Comparison of ENCODE assay signal across 9 cellular contexts in genomic region chr6:3053231-3053508, GRCh38. TPM values are rescaled to one million over a fixed set of nuclear protein-coding genes. Genes with fewer than 3 reads are reported as not detected.
A peak's percentile ranks its signal among the peaks of the same experiment; 100 is the strongest.
DNase-seq lines count a peak whose midpoint lies in the region; ATAC-seq, FAIRE-seq and TF ChIP-seq lines count a peak whose summit lies in the region.
"Had no signal": no experiment of that assay in that cellular context is flagged by ENCODE, and none has a peak within 500 bp of the region (broad histone marks: within the 10 kb centered on the region; RNA-seq: fewer than 3 reads in every experiment).

No MANE protein-coding gene starts in this region.

- no peak for DNase-seq in activated CD4-positive, alpha-beta T cell treated with anti-CD3 and anti-CD28 coated beads for 36 hours
- no peak for DNase-seq in activated CD4-positive, alpha-beta T cell treated with anti-CD3 and anti-CD28 coated beads, Interleukin-2, amount 50 U/mL, for 1 hour
- no peak for DNase-seq in keratinocyte (ENCODE audit: low read depth, low spot score)
- no peak for DNase-seq in stimulated activated naive CD8-positive, alpha-beta T cell treated with anti-CD3 and anti-CD28 coated beads, Interleukin-15, amount 100 ng/mL, for 72 hours
- DNase-seq in aorta: no peak
- DNase-seq in NCI-H187 (lab: John Stamatoyannopoulos, UW): no peak
- DNase-seq in NK-92 treated with Interleukin-12 subunit alpha and Interleukin-12 subunit beta, amount 100 ng/mL, for 24 hours (lab: John Stamatoyannopoulos, UW): no peak

- H3K27me3 ChIP-seq in keratinocyte (ENCODE audit: control insufficient read depth, extremely low read depth, insufficient read depth, low read length) (no peaks in the 10 kb centered on the region), aorta (ENCODE audit: control insufficient read depth in 1 of 2, insufficient read depth in 2 of 2, low read length in 1 of 2) (no peaks in the 10 kb centered on the region)

- FAIRE-seq in keratinocyte (lab: Jason Lieb, UNC): no peak

- H3K9me3 ChIP-seq in keratinocyte (ENCODE audit: control insufficient read depth, low read depth, low read length) (no peaks in the 10 kb centered on the region), aorta (ENCODE audit: control insufficient read depth, low read length) (no peaks in the 10 kb centered on the region)

- H2AFZ ChIP-seq in keratinocyte (ENCODE audit: control insufficient read depth, low read length): peak overlapping the region; percentile 51

- H3K27ac Mint-ChIP-seq in activated CD4-positive, alpha-beta T cell treated with anti-CD3 and anti-CD28 coated beads for 36 hours: no peak overlapping the region
- no peak overlapping the region for H3K27ac Mint-ChIP-seq in activated naive CD8-positive, alpha-beta T cell
- H3K27ac Mint-ChIP-seq in stimulated activated naive CD8-positive, alpha-beta T cell treated with anti-CD3 and anti-CD28 coated beads, Interleukin-15, amount 100 ng/mL, for 72 hours: no peak overlapping the region

- no peak for TF ChIP-seq CTCF in keratinocyte (optimal IDR thresholded peaks at IDR 0.05 in 1 of 3, IDR thresholded peaks at IDR 0.05 in 1 of 3, conservative IDR thresholded peaks at IDR 0.05 in 1 of 3; ENCODE audit: extremely low read depth in 1 of 3, insufficient read depth in 2 of 3, low read length in 3 of 3)

- CTCF ChIA-PET in activated CD4-positive, alpha-beta T cell treated with anti-CD3 and anti-CD28 coated beads for 36 hours (lab: Charles Lee): interaction anchor here (0.8 to 2.5 kb wide), 9 partner anchors 14 to 303 kb away, joined by 3 to 12 read pairs (median 5); partner anchors contain the start of genes MYLK4, NQO2 and RIPK1

- no peaks in the 10 kb centered on the region for H3K36me3 Mint-ChIP-seq in activated CD4-positive, alpha-beta T cell treated with anti-CD3 and anti-CD28 coated beads for 36 hours (ENCODE audit: low read depth)
- H3K36me3 Mint-ChIP-seq in activated naive CD8-positive, alpha-beta T cell: no peaks in the 10 kb centered on the region

- no peak for ATAC-seq in activated CD4-positive, alpha-beta T cell treated with anti-CD3 and anti-CD28 coated beads for 36 hours
- no peak for ATAC-seq in stimulated activated naive CD8-positive, alpha-beta T cell treated with anti-CD3 and anti-CD28 coated beads, Interleukin-15, amount 100 ng/mL, for 72 hours
- no peak for ATAC-seq in aorta (ENCODE audit: low FRiP score)

- no peaks in the 10 kb centered on the region for H3K9me3 Mint-ChIP-seq in activated CD4-positive, alpha-beta T cell treated with anti-CD3 and anti-CD28 coated beads for 36 hours (ENCODE audit: low read depth)
- H3K9me3 Mint-ChIP-seq in activated naive CD8-positive, alpha-beta T cell (ENCODE audit: low read depth): no peaks in the 10 kb centered on the region
- H3K9me3 Mint-ChIP-seq in stimulated activated naive CD8-positive, alpha-beta T cell treated with anti-CD3 and anti-CD28 coated beads, Interleukin-15, amount 100 ng/mL, for 72 hours: no peaks in the 10 kb centered on the region

- H3K27me3 Mint-ChIP-seq in activated CD4-positive, alpha-beta T cell treated with anti-CD3 and anti-CD28 coated beads for 36 hours: no peaks in the 10 kb centered on the region
- no peaks in the 10 kb centered on the region for H3K27me3 Mint-ChIP-seq in activated naive CD8-positive, alpha-beta T cell
- H3K27me3 Mint-ChIP-seq in stimulated activated naive CD8-positive, alpha-beta T cell treated with anti-CD3 and anti-CD28 coated beads, Interleukin-15, amount 100 ng/mL, for 72 hours: no peaks in the 10 kb centered on the region

- no peaks in the 10 kb centered on the region for H4K20me1 ChIP-seq in keratinocyte (ENCODE audit: control insufficient read depth, extremely low read depth, insufficient read depth, low read length)

- H3K27ac ChIP-seq in keratinocyte (ENCODE audit: control insufficient read depth, insufficient read depth, low read length): no peak overlapping the region
- no peak overlapping the region for H3K27ac ChIP-seq in aorta (ENCODE audit: low read depth in 1 of 2, low read length in 2 of 2)
- H3K27ac ChIP-seq: C4-2B had no signal

- peak overlapping the region; percentile 51 for H3K4me2 ChIP-seq in keratinocyte (ENCODE audit: control insufficient read depth, extremely low read depth, insufficient read depth, low read depth, low read length)

- peak overlapping the region in 1 of 3 experiments; percentile 13 for H3K4me3 ChIP-seq in keratinocyte (ENCODE audit: control insufficient read depth in 2 of 3, extremely low read depth in 1 of 3, insufficient read depth in 2 of 3, low read depth in 1 of 3, low read length in 3 of 3)
- H3K4me3 ChIP-seq in aorta (ENCODE audit: low read length in 2 of 2): no peak overlapping the region

- dilution Hi-C loops in keratinocyte (cut with MboI; ENCODE audit: extremely low pct_ligation_motif_present, low sequenced_read_pairs): no loop called here

- H3K9ac ChIP-seq in keratinocyte (ENCODE audit: control insufficient read depth, extremely low read depth, insufficient read depth, low read length): peak overlapping the region; percentile 54

- H3K4me1 Mint-ChIP-seq in activated CD4-positive, alpha-beta T cell treated with anti-CD3 and anti-CD28 coated beads for 36 hours: peaks cover 15% of the 10 kb centered on the region
- peaks cover 20% of the 10 kb centered on the region for H3K4me1 Mint-ChIP-seq in activated naive CD8-positive, alpha-beta T cell (ENCODE audit: low read depth)
- peaks cover 36% of the 10 kb centered on the region for H3K4me1 Mint-ChIP-seq in stimulated activated naive CD8-positive, alpha-beta T cell treated with anti-CD3 and anti-CD28 coated beads, Interleukin-15, amount 100 ng/mL, for 72 hours

- H3K9me1 ChIP-seq in keratinocyte (ENCODE audit: control insufficient read depth, extremely low read depth, insufficient read depth, low read length): no peaks in the 10 kb centered on the region

- H3K79me2 ChIP-seq in keratinocyte (ENCODE audit: control insufficient read depth, insufficient read depth, low read length): no peaks in the 10 kb centered on the region

- WGBS in aorta, 2 donors: 80 to 84% methylated on average over 11 of the region's 11 CpGs

- H3K4me1 ChIP-seq in keratinocyte (ENCODE audit: control insufficient read depth, extremely low read depth, insufficient read depth, low read length) (peaks cover 4% of the 10 kb centered on the region), aorta (ENCODE audit: control insufficient read depth in 1 of 2, insufficient read depth in 2 of 2, low read length in 2 of 2) (no peaks in the 10 kb centered on the region)

- H3K36me3 ChIP-seq in keratinocyte (ENCODE audit: control insufficient read depth in 2 of 2, extremely low read depth in 1 of 2, insufficient read depth in 2 of 2, low read length in 2 of 2): no peaks in the 10 kb centered on the region
- no peaks in the 10 kb centered on the region for H3K36me3 ChIP-seq in aorta (ENCODE audit: control insufficient read depth in 1 of 2, insufficient read depth in 2 of 2, low read length in 1 of 2)

- POLR2A ChIA-PET in activated CD4-positive, alpha-beta T cell treated with anti-CD3 and anti-CD28 coated beads for 36 hours (lab: Charles Lee): interaction anchor here (1.0 kb wide), 1 partner anchor 207 kb away, joined by 3 read pairs; no protein-coding TSS in a partner anchor

- intact Hi-C loops in activated CD4-positive, alpha-beta T cell treated with anti-CD3 and anti-CD28 coated beads for 36 hours (cut with DNase I, micrococcal nuclease): loop anchor here (1.0 to 5.0 kb wide), 5 partner anchors 15 to 286 kb away; partner anchors contain the start of genes NQO2 (in 2 of the 2), RIPK1 (in 1 of the 2) and WRNIP1 (in 1 of the 2)
- intact Hi-C loops in aorta (cut with DNase I): no loop called here

- H3K4me3 Mint-ChIP-seq in activated CD4-positive, alpha-beta T cell treated with anti-CD3 and anti-CD28 coated beads for 36 hours: peak overlapping the region; percentile 69
- H3K4me3 Mint-ChIP-seq in activated naive CD8-positive, alpha-beta T cell: peak overlapping the region; percentile 76
- H3K4me3 Mint-ChIP-seq in stimulated activated naive CD8-positive, alpha-beta T cell treated with anti-CD3 and anti-CD28 coated beads, Interleukin-15, amount 100 ng/mL, for 72 hours: peak overlapping the region; percentile 82

RNA-seq across cellular contexts. Expression of gene RIPK1, which starts 15.1 kb away (rescaled TPM):
- 10 to 100 TPM; 17.4 to 19.3 TPM for total RNA-seq in activated CD4-positive, alpha-beta T cell treated with anti-CD3 and anti-CD28 coated beads for 36 hours
- 13.2 to 19.6 TPM (median 13.8 TPM) in 3 replicates for polyA plus RNA-seq in keratinocyte
- 19.5 TPM for polyA plus RNA-seq in keratinocyte (2011; ENCODE audit: low read depth)
- 11.7 and 14.0 TPM in 2 replicates for polyA plus RNA-seq in keratinocyte (2011; cell fraction: cytosol; rRNA removed)
- 27.1 and 27.3 TPM in 2 replicates for polyA plus RNA-seq in keratinocyte (2011; cell fraction: nucleus; rRNA removed)
- polyA plus RNA-seq in keratinocyte (2012; ENCODE audit: low replicate concordance): 13.0 and 16.3 TPM in 2 replicates
- polyA minus RNA-seq in keratinocyte: 10.9 to 15.4 TPM (median 12.8 TPM) in 3 replicates
- polyA minus RNA-seq in keratinocyte (2011; cell fraction: cytosol; rRNA and poly(A)+ RNA removed): 9.2 TPM
- 11.9 and 23.2 TPM in 2 replicates for polyA minus RNA-seq in keratinocyte (2011; cell fraction: nucleus; rRNA and poly(A)+ RNA removed)
- 10 to 100 TPM; 23.1 to 27.3 TPM for total RNA-seq in aorta
- 10 to 100 TPM in 1 of 2 donors, 1 to 10 TPM in 1; 9.9 to 21.8 TPM for polyA plus RNA-seq in aorta

RNA-seq across cellular contexts. Expression of gene NQO2, which starts 53.5 kb away (rescaled TPM):
- total RNA-seq in activated CD4-positive, alpha-beta T cell treated with anti-CD3 and anti-CD28 coated beads for 36 hours: 10 to 100 TPM; 40.7 to 44.2 TPM
- polyA plus RNA-seq in keratinocyte (22.2 to 24.0 TPM (median 22.9 TPM) in 3 replicates), aorta (10 to 100 TPM; 58.6 to 58.9 TPM)
- polyA plus RNA-seq in keratinocyte (2011; ENCODE audit: low read depth): 40.7 TPM
- 19.0 and 24.6 TPM in 2 replicates for polyA plus RNA-seq in keratinocyte (2011; cell fraction: cytosol; rRNA removed)
- polyA plus RNA-seq in keratinocyte (2011; cell fraction: nucleus; rRNA removed): 14.2 and 14.7 TPM in 2 replicates
- polyA plus RNA-seq in keratinocyte (2012; ENCODE audit: low replicate concordance): 18.6 and 22.2 TPM in 2 replicates
- 15.9 to 25.1 TPM (median 19.6 TPM) in 3 replicates for polyA minus RNA-seq in keratinocyte
- 12.9 TPM for polyA minus RNA-seq in keratinocyte (2011; cell fraction: cytosol; rRNA and poly(A)+ RNA removed)
- 4.2 and 4.8 TPM in 2 replicates for polyA minus RNA-seq in keratinocyte (2011; cell fraction: nucleus; rRNA and poly(A)+ RNA removed)
- total RNA-seq in aorta: 10 to 100 TPM; 23.2 to 40.3 TPM

Comparison
In these comparisons a context has a peak if more than half of its experiments do, and no peak if none do; other contexts are left out.
1. intact Hi-C loops: an anchor here in activated CD4-positive, alpha-beta T cell treated with anti-CD3 and anti-CD28 coated beads for 36 hours (1.0 to 5.0 kb wide); none called in aorta.